In genomic region chr3:196081834-196082470, GRCh38 we compare ENCODE assay signal across 8 cellular contexts. TPM values are rescaled to one million over a fixed set of nuclear protein-coding genes. Genes with fewer than 3 reads are reported as not detected.
DNase-seq lines count a peak whose midpoint lies in the region; ATAC-seq and TF ChIP-seq lines count a peak whose summit lies in the region.

TFRC (minus strand) TSS chr3:196082090; CDS start chr3:196077099, 4,991 bp downstream.

- H4K20me1 ChIP-seq in osteoblast (ENCODE audit: insufficient read depth, low read length) = peaks cover 20% of the 10 kb centered on the region

- intact Hi-C loops in testis (cut with DNase I; ENCODE audit: low total_unique reads) = no loop called here

- peak within 1 kb of the TSS; percentile 100 for H3K4me3 Mint-ChIP-seq in activated naive CD8-positive, alpha-beta T cell

- peak within 1 kb of the TSS; percentile 96 for H3K4me3 ChIP-seq in GM12864 (ENCODE audit: low read depth, low read length)
- H3K4me3 ChIP-seq in osteoblast (ENCODE audit: insufficient read depth, low read length) = peak within 1 kb of the TSS; percentile 90
- peak within 1 kb of the TSS; percentile 86 to 96 for H3K4me3 ChIP-seq in testis

- H3K27me3 ChIP-seq in osteoblast (ENCODE audit: insufficient read depth, low read length) (no peaks in the 10 kb centered on the region), testis (no peaks in the 10 kb centered on the region)

- no peaks in the 10 kb centered on the region for H3K9me3 ChIP-seq in osteoblast (ENCODE audit: low read depth, low read length)
- H3K9me3 ChIP-seq in testis = no peaks in the 10 kb centered on the region

- peak within 1 kb of the TSS; percentile 77 for H3K4me2 ChIP-seq in osteoblast (ENCODE audit: insufficient read depth, low read length)

- DNase-seq in GM12864 (ENCODE audit: low read depth) (peak; percentile 86), NCI-H1105 treated with DMSO at 0.1 percent for 48 hours (lab: John Stamatoyannopoulos, UW) (peak; percentile 97), SKM-1 treated with dmso at 0.1 percent for 144 hours (lab: John Stamatoyannopoulos, UW; ENCODE audit: unreplicated experiment) (peak; percentile 81), glomerular visceral epithelial cell (ENCODE audit: extremely low spot score) (peak; percentile 94), osteoblast (ENCODE audit: insufficient read length, low spot score, missing footprints) (peak; percentile 100), testis (peak; percentile 97)

- no peaks in the 10 kb centered on the region for H3K27me3 Mint-ChIP-seq in activated naive CD8-positive, alpha-beta T cell

- WGBS in testis, 2 donors = 0 to 1% methylated on average over 17 to 49 of the region's 66 CpGs

- H3K4me1 Mint-ChIP-seq in activated naive CD8-positive, alpha-beta T cell (ENCODE audit: low read depth) = peaks cover 34% of the 10 kb centered on the region

- peak within 1 kb of the TSS; percentile 96 for H2AFZ ChIP-seq in osteoblast (ENCODE audit: low read length)

- H3K27ac ChIP-seq in osteoblast (ENCODE audit: low read depth, low read length) (peak within 1 kb of the TSS; percentile 74), testis (peak within 1 kb of the TSS; percentile 95 to 96)

- peaks cover 44% of the 10 kb centered on the region for H3K79me2 ChIP-seq in osteoblast (ENCODE audit: insufficient read depth, low read length)

- TF ChIP-seq POLR2A in testis (IDR thresholded peaks at IDR 0.05) = peak; percentile 66

- TF ChIP-seq CTCF in GM12864 (IDR thresholded peaks at IDR 0.05; ENCODE audit: low read depth, low read length, missing control alignments) (no peak), osteoblast (IDR thresholded peaks at IDR 0.05; ENCODE audit: extremely low read depth, low read depth, low read length) (no peak), testis (IDR thresholded peaks at IDR 0.05) (no peak)

- peak within 1 kb of the TSS; percentile 98 for H3K27ac Mint-ChIP-seq in activated naive CD8-positive, alpha-beta T cell

- peak; percentile 89 for ATAC-seq in HG02642 (IDR thresholded peaks at IDR 0.05; ENCODE audit: poor library complexity, unreplicated experiment)

- H3K36me3 ChIP-seq in osteoblast (ENCODE audit: insufficient read depth, low read length) (no peaks in the 10 kb centered on the region), testis (ENCODE audit: low read depth, missing control alignments) (no peaks in the 10 kb centered on the region)

- no peaks in the 10 kb centered on the region for H3K9me3 Mint-ChIP-seq in activated naive CD8-positive, alpha-beta T cell (ENCODE audit: low read depth)

- H3K4me1 ChIP-seq in osteoblast (ENCODE audit: insufficient read depth, low read length) (peaks cover 11% of the 10 kb centered on the region), testis (peaks cover 18% of the 10 kb centered on the region)

- peaks cover 10% of the 10 kb centered on the region for H3K36me3 Mint-ChIP-seq in activated naive CD8-positive, alpha-beta T cell

RNA-seq across cellular contexts. Expression of gene TFRC, which starts in this region (rescaled TPM):
- total RNA-seq in osteoblast (118 and 139 TPM in 2 replicates), testis (10 to 100 TPM; 72.1 to 77.0 TPM)
- 38.6 TPM for polyA plus RNA-seq in testis (ENCODE audit: insufficient read depth, low read depth, low replicate concordance)

Comparison
In these comparisons a context has a peak if more than half of its experiments do, and no peak if none do; other contexts are left out.
1. Peak in every context shown above with its lines: DNase-seq, ATAC-seq, H3K4me3 ChIP-seq and H3K27ac ChIP-seq.